ENCODE assay signal across 8 cellular contexts in the genomic region with DNA sequence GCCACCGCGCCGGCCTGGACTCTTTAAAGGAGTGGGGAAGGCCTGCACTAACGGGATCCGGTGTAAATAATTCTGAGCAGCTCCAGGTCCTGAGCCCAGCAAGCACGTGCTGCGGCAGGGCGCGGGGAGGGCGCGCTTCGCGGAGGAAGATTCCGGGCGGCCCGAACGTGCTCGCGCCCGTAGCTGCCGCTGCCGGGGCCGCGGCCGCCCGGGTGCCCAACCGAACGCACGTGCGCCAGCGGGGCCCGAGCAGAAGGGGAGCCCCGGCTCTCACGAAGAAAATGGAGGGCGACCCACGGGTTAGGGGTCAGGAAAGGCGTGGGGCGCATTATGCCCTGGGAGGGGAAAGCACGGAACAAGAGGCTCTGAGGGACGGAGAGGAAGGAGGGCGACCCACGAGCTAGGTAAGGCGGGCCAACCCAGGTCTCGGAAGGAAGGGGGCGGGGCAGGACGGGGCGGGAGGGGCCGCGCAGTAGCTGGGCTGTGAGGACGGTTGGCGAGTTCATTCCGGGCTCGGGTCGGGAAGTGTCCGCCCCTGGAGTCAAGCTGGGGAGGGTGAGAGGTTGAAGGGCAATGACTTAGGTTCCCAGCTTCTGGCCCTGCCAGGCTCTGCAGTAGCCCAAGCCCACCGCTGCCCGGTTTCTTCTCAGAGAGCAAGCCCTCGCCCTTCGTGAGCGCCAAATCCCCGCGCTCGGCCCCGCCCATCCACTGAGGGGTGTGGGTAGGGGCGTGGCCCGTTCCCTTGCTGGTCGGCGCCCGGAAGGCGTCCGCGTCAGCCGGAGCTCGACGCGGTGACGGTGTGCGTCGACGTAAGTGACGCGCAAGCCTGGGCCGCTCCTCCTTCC. TPM values are rescaled to one million over a fixed set of nuclear protein-coding genes. Genes with fewer than 3 reads are reported as not detected.
DNase-seq lines count a peak whose midpoint lies in the region; ATAC-seq and TF ChIP-seq lines count a peak whose summit lies in the region.

TSS of gene ZNF131 (plus strand) at position 195 of the 845 bp plus-strand sequence. CDS start 1,140 bp downstream, outside the sequence.

- peak within 1 kb of the TSS; percentile 55 to 86 for H3K4me3 ChIP-seq in gastroesophageal sphincter

- peak in 2 of 4 experiments; percentile 3 to 4 for TF ChIP-seq CTCF in gastroesophageal sphincter (IDR thresholded peaks at IDR 0.05)

- in situ Hi-C loops in SK-MEL-5 (cut with HindIII; ENCODE audit: low pct_unique_long_range_greater_than_20kb, low sequenced_read_pairs) = no loop called here

- TF ChIP-seq EP300 in gastroesophageal sphincter (IDR thresholded peaks at IDR 0.05) = no peak

- DNase-seq in GF-D8 (lab: John Stamatoyannopoulos, UW) (peak; percentile 82), HEK293T (ENCODE audit: extremely low spot score) (peak; percentile 93), MV-4-11 (lab: John Stamatoyannopoulos, UW) (peak; percentile 93), SK-MEL-5 (ENCODE audit: low read depth, low spot score) (peak; percentile 98), non-pigmented ciliary epithelial cell (ENCODE audit: low read depth) (peak; percentile 84), superior temporal gyrus (ENCODE audit: extremely low spot score) (peak; percentile 97)
- DNase-seq in activated naive CD4-positive, alpha-beta T cell treated with anti-CD3 and anti-CD28 coated beads for 36 hours = peak; percentile 96

- 0% methylated on average over 2 to 7 of the region's 83 CpGs for WGBS in gastroesophageal sphincter (ENCODE audit: low coverage in 1 of 2), 2 donors

- H3K36me3 Mint-ChIP-seq in activated naive CD4-positive, alpha-beta T cell treated with anti-CD3 and anti-CD28 coated beads for 36 hours (ENCODE audit: low read depth) = peaks cover 19% of the 10 kb centered on the region

- H3K27ac Mint-ChIP-seq in activated naive CD4-positive, alpha-beta T cell treated with anti-CD3 and anti-CD28 coated beads for 36 hours = peak within 1 kb of the TSS; percentile 96

- ATAC-seq in gastroesophageal sphincter = peak; percentile 98

- peak within 1 kb of the TSS; percentile 99 for H3K4me3 Mint-ChIP-seq in activated naive CD4-positive, alpha-beta T cell treated with anti-CD3 and anti-CD28 coated beads for 36 hours

- no peak for TF ChIP-seq POLR2A in gastroesophageal sphincter (IDR thresholded peaks at IDR 0.05)

- H3K27me3 Mint-ChIP-seq in activated naive CD4-positive, alpha-beta T cell treated with anti-CD3 and anti-CD28 coated beads for 36 hours (ENCODE audit: low read depth) = no peaks in the 10 kb centered on the region

- H3K4me1 ChIP-seq in gastroesophageal sphincter = peaks cover 0 to 42% (median 21%) of the 10 kb centered on the region in 3 donors

- POLR2A ChIA-PET in HEK293T (lab: Yijun Ruan, JAX) = interaction anchor here (0.6 to 4.0 kb wide), 48 partner anchors 8 to 439 kb away, joined by 3 to 45 read pairs (median 4); partner anchors contain the start of genes C5orf34, HMGCS1, NIM1K and TMEM267

- H3K36me3 ChIP-seq in gastroesophageal sphincter = peaks cover 0 to 23% of the 10 kb centered on the region in 2 donors

- intact Hi-C loops in activated naive CD4-positive, alpha-beta T cell treated with anti-CD3 and anti-CD28 coated beads for 36 hours (cut with micrococcal nuclease) = loop anchor here (1.0 to 10.0 kb wide), 20 partner anchors 11 to 1684 kb away; partner anchors contain the start of genes ANXA2R, C5orf34, HMGCS1 and MRPS30

- peak within 1 kb of the TSS; percentile 85 to 99 (median 96) for H3K27ac ChIP-seq in gastroesophageal sphincter

- CTCF ChIA-PET in HEK293T (lab: Yijun Ruan, JAX) = interaction anchor here (0.9 to 2.6 kb wide), 4 partner anchors 9 to 102 kb away, joined by 3 to 19 read pairs (median 5); no protein-coding TSS in a partner anchor
- CTCF ChIA-PET in activated naive CD4-positive, alpha-beta T cell treated with anti-CD3 and anti-CD28 coated beads for 36 hours (lab: Charles Lee) = interaction anchor here (0.7 to 9.6 kb wide), 11 partner anchors 9 to 363 kb away, joined by 3 to 108 read pairs (median 4); no protein-coding TSS in a partner anchor

- no peaks in the 10 kb centered on the region for H3K27me3 ChIP-seq in gastroesophageal sphincter

- H3K4me1 Mint-ChIP-seq in activated naive CD4-positive, alpha-beta T cell treated with anti-CD3 and anti-CD28 coated beads for 36 hours (ENCODE audit: low read depth) = peaks cover 38% of the 10 kb centered on the region

- no peaks in the 10 kb centered on the region for H3K9me3 Mint-ChIP-seq in activated naive CD4-positive, alpha-beta T cell treated with anti-CD3 and anti-CD28 coated beads for 36 hours

- H3K9me3 ChIP-seq in gastroesophageal sphincter = no peaks in the 10 kb centered on the region

TF ChIP-seq in HEK293T, 16 proteins besides CTCF, POLR2A, EP300 and RAD21:
- no peak for TF ChIP-seq FOXM1 (IDR thresholded peaks at IDR 0.05; ENCODE audit: borderline replicate concordance)
- TF ChIP-seq, protein P1, sequence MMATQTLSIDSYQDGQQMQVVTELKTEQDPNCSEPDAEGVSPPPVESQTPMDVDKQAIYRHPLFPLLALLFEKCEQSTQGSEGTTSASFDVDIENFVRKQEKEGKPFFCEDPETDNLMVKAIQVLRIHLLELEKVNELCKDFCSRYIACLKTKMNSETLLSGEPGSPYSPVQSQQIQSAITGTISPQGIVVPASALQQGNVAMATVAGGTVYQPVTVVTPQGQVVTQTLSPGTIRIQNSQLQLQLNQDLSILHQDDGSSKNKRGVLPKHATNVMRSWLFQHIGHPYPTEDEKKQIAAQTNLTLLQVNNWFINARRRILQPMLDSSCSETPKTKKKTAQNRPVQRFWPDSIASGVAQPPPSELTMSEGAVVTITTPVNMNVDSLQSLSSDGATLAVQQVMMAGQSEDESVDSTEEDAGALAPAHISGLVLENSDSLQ (IDR thresholded peaks at IDR 0.05) = 0 out of 2 replicates have a peak, but pooled peaks have one; percentile 10
- TF ChIP-seq SUZ12 (IDR thresholded peaks at IDR 0.05) = no peak
- TF ChIP-seq L3MBTL2 (conservative IDR thresholded peaks at IDR 0.05) = peak; percentile 97
- no peak for TF ChIP-seq ARNT (IDR thresholded peaks at IDR 0.05)
- TF ChIP-seq NFRKB (IDR thresholded peaks at IDR 0.05) = no peak
- peak; percentile 4; the same call in 1 of the 2 replicates for TF ChIP-seq TARDBP (IDR thresholded peaks at IDR 0.05)

RNA-seq across cellular contexts. Expression of gene ZNF131, which starts in this region (rescaled TPM):
- 45.9 and 50.1 TPM in 2 replicates for total RNA-seq in SK-MEL-5 (2014; rRNA removed; shearing (Covaris generic))
- polyA plus RNA-seq in SK-MEL-5 (2015; cell fraction: cytosol; rRNA removed) = 41.0 and 49.7 TPM in 2 replicates
- 127 and 160 TPM in 2 replicates for polyA plus RNA-seq in SK-MEL-5 (2015; cell fraction: nucleus; rRNA removed)
- total RNA-seq in activated naive CD4-positive, alpha-beta T cell treated with anti-CD3 and anti-CD28 coated beads for 36 hours = 10 to 100 TPM; 25.0 to 29.6 TPM
- total RNA-seq in gastroesophageal sphincter = 10 to 100 TPM; 15.4 to 36.7 (median 24.7) TPM

Comparison
In these comparisons a context has a peak if more than half of its experiments do, and no peak if none do; other contexts are left out.
1. Peak in every context shown above with its lines: DNase-seq, ATAC-seq, H3K4me3 ChIP-seq and H3K27ac ChIP-seq.